In the genomic region with DNA sequence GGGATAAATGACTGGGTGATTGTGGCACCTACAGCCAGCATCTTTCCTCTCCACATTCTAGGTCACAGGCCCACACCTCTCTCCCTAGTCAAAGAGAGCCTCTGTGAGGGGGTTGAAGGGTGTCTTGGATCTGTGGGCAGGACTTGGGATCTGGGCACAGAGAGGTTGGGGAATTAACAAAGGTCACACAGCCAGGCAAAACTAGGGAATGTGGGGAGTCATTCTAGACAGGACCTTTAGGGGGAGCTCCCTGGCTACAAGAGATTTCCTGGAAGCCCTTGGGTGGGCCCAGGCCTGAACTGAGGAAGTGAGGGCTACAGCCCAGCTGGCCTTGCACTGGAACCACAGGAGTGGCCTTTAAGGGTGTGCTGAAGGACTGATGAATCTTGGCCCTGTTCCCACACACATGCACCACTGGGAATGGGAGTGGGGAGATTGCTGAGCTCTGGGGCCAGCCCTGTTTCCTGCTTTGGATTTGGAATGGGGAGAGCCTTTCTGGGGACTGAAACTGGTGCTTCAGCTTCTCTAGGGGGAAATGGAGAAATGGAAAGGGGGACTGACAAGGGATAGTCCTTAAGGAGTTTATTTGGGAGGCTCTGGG, we compare ENCODE assay signal across 8 cellular contexts.
DNase-seq lines count a peak whose midpoint lies in the region; ATAC-seq and TF ChIP-seq lines count a peak whose summit lies in the region.

No MANE protein-coding gene starts in this region.

- H3K27me3 ChIP-seq in DOHH2 (ENCODE audit: control insufficient read depth, low read length) (no peaks in the 10 kb centered on the region), RWPE2 (ENCODE audit: insufficient read depth, poor library complexity, severe bottlenecking) (no peaks in the 10 kb centered on the region), layer of hippocampus (ENCODE audit: control insufficient read depth, insufficient read depth, low read length) (no peaks in the 10 kb centered on the region)

- no peaks in the 10 kb centered on the region for H3K27me3 Mint-ChIP-seq in stimulated activated naive CD8-positive, alpha-beta T cell treated with anti-CD3 and anti-CD28 coated beads, Interleukin-15, Interleukin-2, amounts not matched to agents 100 ng/mL and 50 ng/mL, for 24 hours

- H3K4me1 Mint-ChIP-seq in stimulated activated naive CD8-positive, alpha-beta T cell treated with anti-CD3 and anti-CD28 coated beads, Interleukin-15, Interleukin-2, amounts not matched to agents 100 ng/mL and 50 ng/mL, for 24 hours (ENCODE audit: low read depth) = peaks cover 50% of the 10 kb centered on the region

- H3K4me1 ChIP-seq in DOHH2 (ENCODE audit: control insufficient read depth, low read length) = peaks cover 83% of the 10 kb centered on the region
- H3K4me1 ChIP-seq in RWPE2 (ENCODE audit: insufficient read depth, poor library complexity, severe bottlenecking) = peaks cover 8% of the 10 kb centered on the region

- H3K9me3 Mint-ChIP-seq in stimulated activated naive CD8-positive, alpha-beta T cell treated with anti-CD3 and anti-CD28 coated beads, Interleukin-15, Interleukin-2, amounts not matched to agents 100 ng/mL and 50 ng/mL, for 24 hours = no peaks in the 10 kb centered on the region

- peak overlapping the region; percentile 75 for H3K4me3 Mint-ChIP-seq in stimulated activated naive CD8-positive, alpha-beta T cell treated with anti-CD3 and anti-CD28 coated beads, Interleukin-15, Interleukin-2, amounts not matched to agents 100 ng/mL and 50 ng/mL, for 24 hours

- H3K9me3 ChIP-seq in DOHH2 (ENCODE audit: control insufficient read depth, insufficient read depth, low read length) = no peaks in the 10 kb centered on the region
- no peaks in the 10 kb centered on the region for H3K9me3 ChIP-seq in RWPE2 (ENCODE audit: severe bottlenecking)

- TF ChIP-seq CTCF in DOHH2 (IDR thresholded peaks at IDR 0.05; ENCODE audit: low read depth, low read length, poor library complexity, severe bottlenecking) = peak; percentile 91
- peak; percentile 76 for TF ChIP-seq CTCF in RWPE2 (IDR thresholded peaks at IDR 0.05; ENCODE audit: poor library complexity, severe bottlenecking)

- peaks cover 6% of the 10 kb centered on the region; the same call in 1 of the 2 replicates for H4K20me1 ChIP-seq in DOHH2 (ENCODE audit: control insufficient read depth, insufficient read depth, low read depth, low read length)

- peak overlapping the region; percentile 90 for H3K27ac Mint-ChIP-seq in stimulated activated naive CD8-positive, alpha-beta T cell treated with anti-CD3 and anti-CD28 coated beads, Interleukin-15, Interleukin-2, amounts not matched to agents 100 ng/mL and 50 ng/mL, for 24 hours

- H3K4me2 ChIP-seq in DOHH2 (ENCODE audit: low read length) = peak overlapping the region; percentile 99

- peak overlapping the region; percentile 96 for H3K27ac ChIP-seq in DOHH2 (ENCODE audit: low read depth, low read length)
- H3K27ac ChIP-seq in RWPE2 (ENCODE audit: poor library complexity, severe bottlenecking) = peak overlapping the region; percentile 32
- H3K27ac ChIP-seq in layer of hippocampus (ENCODE audit: low read depth, low read length) = peak overlapping the region; percentile 43

- peaks cover 42% of the 10 kb centered on the region for H3F3A ChIP-seq in DOHH2 (ENCODE audit: control insufficient read depth, insufficient read depth)

- DNase-seq in HK-2 (ENCODE audit: unreplicated experiment) (peak; percentile 86), RWPE2 (ENCODE audit: low spot score) (peak; percentile 82), cerebellar cortex (ENCODE audit: low spot score) (peak; percentile 88)

- H3K36me3 ChIP-seq in DOHH2 (ENCODE audit: control insufficient read depth, low read length) = no peaks in the 10 kb centered on the region
- no peaks in the 10 kb centered on the region for H3K36me3 ChIP-seq in RWPE2 (ENCODE audit: low read depth)

- H3K36me3 Mint-ChIP-seq in stimulated activated naive CD8-positive, alpha-beta T cell treated with anti-CD3 and anti-CD28 coated beads, Interleukin-15, Interleukin-2, amounts not matched to agents 100 ng/mL and 50 ng/mL, for 24 hours (ENCODE audit: low read depth) = peaks cover 5% of the 10 kb centered on the region

- ATAC-seq in RWPE2 (ENCODE audit: low read depth) = peak; percentile 66
- ATAC-seq in activated CD4-positive, CD25-positive, alpha-beta regulatory T cell treated with anti-CD3 and anti-CD28 coated beads, Interleukin-2, amount 50 U/mL, for 24 hours = no peak
- no peak for ATAC-seq in GM21619 (IDR thresholded peaks at IDR 0.05; ENCODE audit: unreplicated experiment)

- H3K79me2 ChIP-seq in DOHH2 (ENCODE audit: control insufficient read depth, low read length) = peaks cover 7% of the 10 kb centered on the region

- peak overlapping the region; percentile 77 for H3K4me3 ChIP-seq in DOHH2 (ENCODE audit: low read length)
- H3K4me3 ChIP-seq in RWPE2 (ENCODE audit: severe bottlenecking) = no peak overlapping the region

- H3K9me2 ChIP-seq in DOHH2 (replicated peaks; ENCODE audit: control insufficient read depth, low read length) = no peaks in the 10 kb centered on the region

Comparison
In these comparisons a context has a peak if more than half of its experiments do, and no peak if none do; other contexts are left out.
1. H3K27ac ChIP-seq: peak in every context shown above with its lines; median percentile 96 in DOHH2; 43 in layer of hippocampus; 32 in RWPE2.